Comparison of ENCODE assay signal across 23 cellular contexts in the genomic region with DNA sequence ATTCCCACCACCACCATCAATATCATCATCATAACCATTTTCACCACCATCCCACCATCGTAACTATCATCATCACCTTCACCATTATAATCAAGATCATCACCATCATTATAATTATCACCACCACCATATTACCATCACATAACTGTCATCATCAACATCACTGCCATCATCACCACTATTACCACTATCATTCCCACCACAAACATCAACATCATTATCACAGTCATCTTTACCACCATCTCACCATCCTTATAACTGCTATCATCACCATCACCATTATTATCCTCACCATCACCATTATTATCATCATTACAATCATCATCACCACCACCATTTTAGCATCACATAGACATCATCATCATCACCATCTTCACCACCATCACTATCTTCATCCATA.
"Had no signal": no experiment of that assay in that cellular context is flagged by ENCODE, and none has a peak within 500 bp of the region (broad histone marks: within the 10 kb centered on the region; RNA-seq: fewer than 3 reads in every experiment).

No MANE protein-coding gene starts in this region.

- H3K27ac ChIP-seq: coronary artery, dorsolateral prefrontal cortex, esophagus muscularis mucosa, foreskin keratinocyte, gastroesophageal sphincter, heart left ventricle, hepatocyte, left lung, lower lobe of right lung had no signal

- H3K4me3 ChIP-seq: coronary artery, dorsolateral prefrontal cortex, esophagus muscularis mucosa, gastroesophageal sphincter, heart left ventricle, hepatocyte, left lung, lower lobe of right lung, mucosa of descending colon had no signal

- H3K4me1 Mint-ChIP-seq: immature natural killer cell, mesothelial cell of epicardium, naive B cell had no signal

- H3K79me2 ChIP-seq: hepatocyte had no signal

- DNase-seq: dermis blood vessel endothelial cell; dorsolateral prefrontal cortex; effector CD4-positive, alpha-beta T cell; effector memory CD4-positive, alpha-beta T cell; foreskin keratinocyte; heart left ventricle; hypothalamus; immature natural killer cell; left cardiac atrium; left lung; left ventricle myocardium superior; lower lobe of right lung; mesenchymal stem cell; mucosa of descending colon; naive B cell had no signal

- H3K4me2 ChIP-seq: hepatocyte had no signal

- FAIRE-seq: colon, endothelial cell of umbilical vein, frontal cortex had no signal

- ATAC-seq: foreskin keratinocyte, gastroesophageal sphincter, heart left ventricle, left cardiac atrium, left lung, left ventricle myocardium superior, lower lobe of right lung, mucosa of descending colon had no signal

- H3K36me3 ChIP-seq: esophagus muscularis mucosa, gastroesophageal sphincter, heart left ventricle, left lung, lower lobe of right lung had no signal

- H3K27me3 ChIP-seq: dorsolateral prefrontal cortex, esophagus muscularis mucosa, foreskin keratinocyte, gastroesophageal sphincter, heart left ventricle, hepatocyte, left lung had no signal

- H3K9me3 Mint-ChIP-seq: immature natural killer cell, mesothelial cell of epicardium, naive B cell had no signal

- H3K9me3 ChIP-seq: esophagus muscularis mucosa, gastroesophageal sphincter, heart left ventricle, left lung, lower lobe of right lung, mucosa of descending colon had no signal

- H3K4me1 ChIP-seq: foreskin keratinocyte, left lung, lower lobe of right lung had no signal

- H3K27ac Mint-ChIP-seq: immature natural killer cell, mesothelial cell of epicardium, naive B cell had no signal

- H3K36me3 Mint-ChIP-seq: immature natural killer cell, mesothelial cell of epicardium, naive B cell had no signal

- H3K4me3 Mint-ChIP-seq: immature natural killer cell, mesothelial cell of epicardium, naive B cell had no signal

- H2AFZ ChIP-seq: hepatocyte had no signal
